8 cellular contexts compared by ENCODE assay signal in the genomic region with DNA sequence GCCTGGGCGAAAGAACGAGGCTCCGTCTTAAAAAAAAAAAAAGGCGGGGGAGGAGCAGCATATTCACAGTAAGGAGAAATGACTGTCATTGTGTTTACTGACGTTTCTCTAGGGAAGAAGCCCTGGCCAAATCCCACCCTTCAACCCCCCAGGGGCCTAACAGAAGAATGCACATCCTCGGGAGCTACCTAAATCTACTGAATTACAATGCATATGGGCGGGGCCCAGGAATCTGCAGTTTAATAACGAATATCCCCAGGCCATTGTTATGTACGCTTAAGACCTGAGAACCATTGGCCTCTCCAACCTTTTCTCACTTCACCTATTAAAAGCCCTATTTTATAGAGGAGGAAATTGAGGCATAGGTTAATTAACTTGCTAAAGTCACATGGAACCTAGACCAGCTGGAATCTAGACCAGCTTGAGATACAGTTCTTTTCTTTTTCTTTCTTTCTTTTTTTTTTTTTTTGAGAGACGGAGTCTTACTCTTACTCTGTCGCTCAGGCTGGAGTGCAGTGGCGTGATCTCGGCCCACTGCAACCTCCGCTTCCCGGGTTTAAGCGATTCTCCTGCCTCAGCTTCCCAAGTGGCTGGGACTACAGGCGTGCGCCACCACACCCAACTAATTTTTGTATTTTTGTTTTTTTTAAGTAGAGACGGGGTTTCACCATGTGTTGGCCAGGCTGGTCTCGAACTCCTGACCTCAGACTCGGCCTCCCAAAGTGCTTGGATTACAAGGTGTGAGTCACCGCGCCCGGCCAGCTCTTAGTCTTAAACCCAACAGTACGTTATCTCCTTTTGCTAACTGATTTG. TPM values are rescaled to one million over a fixed set of nuclear protein-coding genes. Genes with fewer than 3 reads are reported as not detected.
A peak's percentile ranks its signal among the peaks of the same experiment; 100 is the strongest.
DNase-seq lines count a peak whose midpoint lies in the region; ATAC-seq and TF ChIP-seq lines count a peak whose summit lies in the region.

No MANE protein-coding gene starts in this region.

- TF ChIP-seq POLR2A in body of pancreas (IDR thresholded peaks at IDR 0.05) (no peak), uterus (IDR thresholded peaks at IDR 0.05) (no peak)

- 82 to 85% methylated on average over 25 of the region's 25 CpGs for WGBS in heart right ventricle, 2 donors
- 82 to 87% methylated on average over 25 of the region's 25 CpGs for WGBS in body of pancreas, 2 donors

- H3K9me3 ChIP-seq in heart right ventricle: no peaks in the 10 kb centered on the region
- H3K9me3 ChIP-seq in body of pancreas: no peaks in the 10 kb centered on the region
- no peaks in the 10 kb centered on the region for H3K9me3 ChIP-seq in mucosa of rectum (ENCODE audit: control insufficient read depth in 2 of 2, low read length in 2 of 2)
- no peaks in the 10 kb centered on the region for H3K9me3 ChIP-seq in uterus

- no peak overlapping the region for H3K9ac ChIP-seq in mucosa of rectum (ENCODE audit: low read depth in 1 of 2, low read length in 2 of 2)

- intact Hi-C loops in heart right ventricle (cut with DNase I): loop anchor here in 2 of 10 donors (10.0 kb wide), 2 partner anchors 114 to 124 kb away; partner anchors contain the start of gene NMI (in 1 of the 2)
- intact Hi-C loops in Right ventricle myocardium superior (cut with DNase I): no loop called here
- intact Hi-C loops in body of pancreas (cut with DNase I): no loop called here
- intact Hi-C loops in uterus (cut with DNase I; ENCODE audit: low total_unique reads): no loop called here

- peak overlapping the region in 7 of 10 donors; percentile 84 to 99 (median 91) for H3K27ac ChIP-seq in heart right ventricle
- H3K27ac ChIP-seq in body of pancreas: peak overlapping the region in 3 of 4 donors; percentile 88 to 93 (median 89)
- no peak overlapping the region for H3K27ac ChIP-seq in mucosa of rectum (ENCODE audit: low read depth in 2 of 2, low read length in 2 of 2)
- peak overlapping the region; percentile 94 for H3K27ac ChIP-seq in uterus

- H3K36me3 ChIP-seq in heart right ventricle (peaks cover 0 to 28% (median 0%) of the 10 kb centered on the region in 9 donors), body of pancreas (replicated peaks in 1 of 2; ENCODE audit: insufficient read depth in 1 of 2, low read depth in 2 of 2) (no peaks in the 10 kb centered on the region), mucosa of rectum (ENCODE audit: control insufficient read depth in 2 of 2, insufficient read depth in 2 of 2, low read length in 2 of 2) (peaks cover 6 to 12% of the 10 kb centered on the region in 2 donors), uterus (no peaks in the 10 kb centered on the region)

- H3K4me1 ChIP-seq in heart right ventricle (peaks cover 0 to 22% (median 12%) of the 10 kb centered on the region in 9 donors), body of pancreas (peaks cover 10% of the 10 kb centered on the region), mucosa of rectum (ENCODE audit: control insufficient read depth in 2 of 2, insufficient read depth in 2 of 2, low read length in 2 of 2) (peaks cover 0 to 3% of the 10 kb centered on the region in 2 donors), uterus (no peaks in the 10 kb centered on the region)

- DNase-seq in heart right ventricle (no peak), Right ventricle myocardium superior (no peak), body of pancreas (no peak), uterus (no peak), NCI-H1930 (lab: John Stamatoyannopoulos, UW) (no peak), DMS53 (lab: John Stamatoyannopoulos, UW) (no peak)

- H3K27me3 ChIP-seq in heart right ventricle: no peaks in the 10 kb centered on the region
- no peaks in the 10 kb centered on the region for H3K27me3 ChIP-seq in body of pancreas
- H3K27me3 ChIP-seq in mucosa of rectum (ENCODE audit: control insufficient read depth in 2 of 2, insufficient read depth in 2 of 2, low read length in 2 of 2): no peaks in the 10 kb centered on the region
- no peaks in the 10 kb centered on the region for H3K27me3 ChIP-seq in uterus

- TF ChIP-seq CTCF in heart right ventricle (IDR thresholded peaks at IDR 0.05): no peak
- TF ChIP-seq CTCF in body of pancreas (IDR thresholded peaks at IDR 0.05): no peak
- TF ChIP-seq CTCF in uterus (IDR thresholded peaks at IDR 0.05): no peak

- H3K4me3 ChIP-seq in heart right ventricle (peak overlapping the region in 9 of 10 donors; percentile 83 to 100 (median 96)), body of pancreas (no peak overlapping the region), mucosa of rectum (ENCODE audit: low read length in 2 of 2) (peak overlapping the region; percentile 91 to 94), uterus (peak overlapping the region in 1 of 2 donors; percentile 90)

- no peak for ATAC-seq in heart right ventricle
- no peak for ATAC-seq in Right ventricle myocardium superior (ENCODE audit: poor library complexity)
- ATAC-seq in body of pancreas: no peak
- no peak for ATAC-seq in HG03095 (IDR thresholded peaks at IDR 0.05; ENCODE audit: unreplicated experiment)

RNA-seq across cellular contexts. Expression of gene RIF1, which starts 0.7 kb away (rescaled TPM):
- 10 to 100 TPM; 11.7 to 19.3 (median 15.8) TPM for total RNA-seq in heart right ventricle
- polyA plus RNA-seq in heart right ventricle: 1 to 10 TPM; 2.0 to 3.9 TPM
- 14.6 TPM for total RNA-seq in Right ventricle myocardium superior
- total RNA-seq in body of pancreas: 10 to 100 TPM; 22.6 to 38.2 TPM
- total RNA-seq in uterus: 10 to 100 TPM; 19.0 to 99.6 (median 56.3) TPM

RNA-seq across cellular contexts. Expression of gene TNFAIP6, which starts 51.6 kb away (rescaled TPM):
- total RNA-seq in heart right ventricle: 1 to 10 TPM in 9 of 10 donors, under 1 TPM in 1; 0.98 to 6.6 (median 2.0) TPM
- polyA plus RNA-seq in heart right ventricle: 1 to 10 TPM; 2.6 to 5.1 TPM
- 2.8 TPM for total RNA-seq in Right ventricle myocardium superior
- 1 to 10 TPM in 1 of 2 donors, not detected in 1; 5.3 TPM for total RNA-seq in body of pancreas
- 1 to 10 TPM in 3 of 4 donors, under 1 TPM in 1; 0.88 to 3.2 (median 1.6) TPM for total RNA-seq in uterus

Comparison
In these comparisons a context has a peak if more than half of its experiments do, and no peak if none do; other contexts are left out.
1. H3K27ac ChIP-seq: peak in heart right ventricle (7 of 10), body of pancreas (3 of 4) and uterus (2 of 2); none in mucosa of rectum (0 of 2).
2. H3K4me3 ChIP-seq: peak in heart right ventricle (9 of 10) and mucosa of rectum (2 of 2); none in body of pancreas (0 of 2).